ENCODE assay signal across 8 cellular contexts in the genomic region with DNA sequence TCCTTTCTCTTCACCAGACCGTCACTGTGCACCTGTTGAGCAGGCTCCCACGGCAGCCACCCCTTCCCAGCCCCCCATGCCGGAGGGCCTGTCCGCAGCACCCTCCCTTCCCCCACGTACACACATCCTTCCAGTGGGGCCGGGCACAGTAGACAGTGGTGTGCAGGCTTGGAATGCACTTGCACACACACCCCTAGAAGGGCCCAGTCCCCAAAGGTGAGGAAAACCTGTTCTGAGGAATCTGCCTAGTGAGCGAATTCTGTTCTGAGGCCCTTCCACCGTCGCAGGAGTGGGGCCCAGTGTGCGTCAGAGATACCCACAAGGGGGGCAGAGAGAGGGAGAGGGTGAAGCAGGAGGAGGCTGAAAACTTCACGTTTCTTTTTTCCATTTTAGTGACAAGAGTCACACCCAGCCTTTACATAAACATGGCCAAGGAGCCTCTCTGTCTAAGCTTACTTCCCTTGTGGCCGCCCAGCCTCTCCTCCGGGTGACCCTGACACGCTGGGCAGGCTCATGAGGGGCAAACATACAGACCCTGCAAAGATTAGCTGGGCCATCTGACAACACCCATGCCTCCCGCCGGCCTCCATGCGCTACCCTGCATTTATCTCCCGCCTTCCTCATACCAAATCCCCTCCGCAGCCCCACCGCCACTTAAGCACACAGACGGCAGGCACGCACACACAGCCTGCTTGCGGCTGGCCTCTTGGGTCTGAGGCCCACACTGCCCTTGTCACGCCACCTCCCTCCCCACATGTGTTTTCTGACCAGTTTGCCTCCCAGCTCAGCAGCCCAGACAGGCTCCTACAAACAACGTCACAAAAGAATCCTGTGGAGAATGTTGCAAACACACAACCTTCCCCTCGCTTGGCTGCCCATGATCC. TPM values are rescaled to one million over a fixed set of nuclear protein-coding genes. Genes with fewer than 3 reads are reported as not detected.
DNase-seq lines count a peak whose midpoint lies in the region; ATAC-seq lines count a peak whose summit lies in the region.

No MANE protein-coding gene starts in this region.

- H3K27me3 ChIP-seq in BLaER1: no peaks in the 10 kb centered on the region

- peak overlapping the region; percentile 96 for H3K4me3 ChIP-seq in BLaER1

- H3K27ac ChIP-seq in BLaER1: peak overlapping the region; percentile 98; the same call in 1 of the 2 replicates

- H3K4me2 ChIP-seq in BLaER1: peak overlapping the region; percentile 80

- peaks cover 73% of the 10 kb centered on the region for H3K4me1 ChIP-seq in BLaER1

- H4K20me1 ChIP-seq in BLaER1: peaks cover 61% of the 10 kb centered on the region

- no peak for ATAC-seq in HG02938 (IDR thresholded peaks at IDR 0.05; ENCODE audit: unreplicated experiment)

- no peaks in the 10 kb centered on the region for H3K9me3 ChIP-seq in BLaER1

- H3K36me3 ChIP-seq in BLaER1: peaks cover 25% of the 10 kb centered on the region; the same call in 1 of the 2 replicates

- peak; percentile 79 for DNase-seq in NCI-H82 treated with DMSO at 0.1 percent for 48 hours (lab: John Stamatoyannopoulos, UW; ENCODE audit: unreplicated experiment)
- peak; percentile 91 for DNase-seq in astrocyte of the hippocampus (ENCODE audit: low read depth, low spot score)
- peak; percentile 96 for DNase-seq in hepatic stellate cell (ENCODE audit: low spot score)
- peak; percentile 82 for DNase-seq in renal cortical epithelial cell (ENCODE audit: low read depth)
- no peak for DNase-seq in cortex of kidney (lab: John Stamatoyannopoulos, UW)
- no peak for DNase-seq in cerebellar nuclear complex (lab: John Stamatoyannopoulos, UW)

- peak overlapping the region; percentile 95 for H3K9ac ChIP-seq in BLaER1

RNA-seq across cellular contexts. Expression of gene ZBTB4, which starts 1.8 kb away (rescaled TPM):
- total RNA-seq in renal cortical epithelial cell: 14.8 and 39.2 TPM in 2 replicates

RNA-seq across cellular contexts. Expression of gene SLC35G6, which starts 3.6 kb away (rescaled TPM):
- total RNA-seq in renal cortical epithelial cell: not detected in 2 replicates

RNA-seq across cellular contexts. Expression of gene POLR2A, which starts 6.5 kb away (rescaled TPM):
- total RNA-seq in renal cortical epithelial cell: 57.3 and 169 TPM in 2 replicates

RNA-seq across cellular contexts. Expression of gene CHRNB1, which starts 32.8 kb away (rescaled TPM):
- total RNA-seq in renal cortical epithelial cell: 15.3 and 26.0 TPM in 2 replicates

RNA-seq across cellular contexts. Expression of gene FGF11, which starts 38.3 kb away (rescaled TPM):
- 3.3 and 10.7 TPM in 2 replicates for total RNA-seq in renal cortical epithelial cell

Comparison
In these comparisons a context has a peak if more than half of its experiments do, and no peak if none do; other contexts are left out.
1. DNase-seq: peak in NCI-H82 treated with DMSO at 0.1 percent for 48 hours (single experiment), astrocyte of the hippocampus (single experiment), hepatic stellate cell (single experiment) and renal cortical epithelial cell (single experiment); none in cortex of kidney (single experiment) and cerebellar nuclear complex (0 of 2).